13 cellular contexts compared by ENCODE assay signal in the genomic region with DNA sequence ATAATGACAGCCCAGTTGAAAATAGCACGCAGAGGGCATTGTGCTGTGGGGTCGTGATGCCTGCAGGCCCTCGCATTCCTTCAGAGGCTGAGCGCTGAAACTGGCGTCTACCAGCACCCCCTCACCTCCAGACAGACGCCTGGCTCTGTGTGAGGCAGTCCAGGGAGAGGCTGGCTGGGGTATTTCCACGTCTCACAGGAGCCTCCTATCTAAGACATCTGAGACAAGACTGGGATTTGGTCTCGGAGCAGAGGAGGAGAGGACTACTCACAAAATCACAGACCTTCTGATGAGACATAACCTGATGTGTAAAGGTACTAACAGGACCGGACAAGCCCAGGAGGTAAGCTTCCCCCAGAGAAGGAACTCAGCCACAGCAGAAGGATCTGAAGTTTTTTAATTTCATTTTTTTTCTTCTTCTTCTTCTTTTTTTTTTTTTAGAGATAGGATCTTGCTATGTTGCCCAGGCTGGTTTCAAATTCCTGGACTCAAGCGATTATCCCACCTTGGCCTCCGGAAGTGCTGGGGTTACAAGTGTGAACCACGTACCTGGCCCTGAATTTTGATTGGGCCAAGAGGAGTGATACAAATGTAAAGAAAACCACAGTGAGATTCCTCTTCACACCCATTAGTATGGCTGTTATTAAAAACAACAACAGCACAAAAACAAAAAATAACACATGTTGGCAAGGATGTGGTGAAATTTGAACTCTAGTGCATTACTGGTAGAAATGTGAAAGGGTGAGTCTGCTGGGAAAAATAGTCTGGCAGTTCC.
DNase-seq lines count a peak whose midpoint lies in the region; ATAC-seq, FAIRE-seq and TF ChIP-seq lines count a peak whose summit lies in the region.
"Had no signal": no experiment of that assay in that cellular context is flagged by ENCODE, and none has a peak within 500 bp of the region (broad histone marks: within the 10 kb centered on the region; RNA-seq: fewer than 3 reads in every experiment).

No MANE protein-coding gene starts in this region.

- H3K4me2 ChIP-seq in mammary epithelial cell (ENCODE audit: insufficient read depth, low read depth, low read length) (peak overlapping the region; percentile 60), keratinocyte (ENCODE audit: control insufficient read depth, extremely low read depth, insufficient read depth, low read depth, low read length) (peak overlapping the region; percentile 46)
- H3K4me2 ChIP-seq: BLaER1 treated with 17β-estradiol and CSF1 and Interleukin-3, amounts not matched to agents 10 nM and 100 nM had no signal

- H3K4me1 Mint-ChIP-seq in MCF 10A (ENCODE audit: insufficient read depth, unreplicated experiment), result no peaks in the 10 kb centered on the region
- H3K4me1 Mint-ChIP-seq: CD4-positive, CD25-positive, alpha-beta regulatory T cell had no signal

- intact Hi-C loops in mammary epithelial cell (cut with micrococcal nuclease) (no loop called here), MCF 10A (cut with micrococcal nuclease) (no loop called here)

- no peak overlapping the region for H3K27ac Mint-ChIP-seq in MCF 10A (ENCODE audit: low read depth, unreplicated experiment)
- H3K27ac Mint-ChIP-seq: CD4-positive, CD25-positive, alpha-beta regulatory T cell had no signal

- CTCF ChIA-PET in mammary epithelial cell (lab: Charles Lee; ENCODE audit: low non-redundant PET), result no interaction called here
- CTCF ChIA-PET in MCF 10A (lab: Yijun Ruan, JAX), result no interaction called here

- no peak overlapping the region for H3K4me3 Mint-ChIP-seq in MCF 10A (ENCODE audit: unreplicated experiment)
- H3K4me3 Mint-ChIP-seq: CD4-positive, CD25-positive, alpha-beta regulatory T cell had no signal

- WGBS in mammary epithelial cell (ENCODE audit: low coverage, missing lambda C conversion rate), result 34% methylated on average over 12 of the region's 12 CpGs

- no peaks in the 10 kb centered on the region for H3K36me3 Mint-ChIP-seq in MCF 10A (ENCODE audit: insufficient read depth, unreplicated experiment)
- H3K36me3 Mint-ChIP-seq: CD4-positive, CD25-positive, alpha-beta regulatory T cell had no signal

- no peaks in the 10 kb centered on the region for H3K9me3 ChIP-seq in mammary epithelial cell (replicated peaks; ENCODE audit: insufficient read depth, low read length)
- H3K9me3 ChIP-seq in keratinocyte (ENCODE audit: control insufficient read depth, low read depth, low read length), result no peaks in the 10 kb centered on the region

- H3K27me3 ChIP-seq in mammary epithelial cell (ENCODE audit: insufficient read depth, low read length) (no peaks in the 10 kb centered on the region), keratinocyte (ENCODE audit: control insufficient read depth, extremely low read depth, insufficient read depth, low read length) (no peaks in the 10 kb centered on the region)
- H3K27me3 ChIP-seq: BLaER1 treated with 17β-estradiol and CSF1 and Interleukin-3, amounts not matched to agents 10 nM and 100 nM had no signal

- H4K20me1 ChIP-seq in mammary epithelial cell (ENCODE audit: insufficient read depth, low read length) (no peaks in the 10 kb centered on the region), keratinocyte (ENCODE audit: control insufficient read depth, extremely low read depth, insufficient read depth, low read length) (no peaks in the 10 kb centered on the region)
- H4K20me1 ChIP-seq: BLaER1 treated with 17β-estradiol and CSF1 and Interleukin-3, amounts not matched to agents 10 nM and 100 nM had no signal

- no peak overlapping the region for H3K4me3 ChIP-seq in mammary epithelial cell (replicated peaks in 1 of 3; ENCODE audit: insufficient read depth in 1 of 3, low read depth in 2 of 3, low read length in 3 of 3)
- no peak overlapping the region for H3K4me3 ChIP-seq in keratinocyte (ENCODE audit: control insufficient read depth in 2 of 3, extremely low read depth in 1 of 3, insufficient read depth in 2 of 3, low read depth in 1 of 3, low read length in 3 of 3)
- H3K4me3 ChIP-seq: BLaER1 treated with 17β-estradiol and CSF1 and Interleukin-3, amounts not matched to agents 10 nM and 100 nM had no signal

- H3K9me1 ChIP-seq in keratinocyte (ENCODE audit: control insufficient read depth, extremely low read depth, insufficient read depth, low read length), result no peaks in the 10 kb centered on the region

- peaks cover 6% of the 10 kb centered on the region for H3K9me3 Mint-ChIP-seq in MCF 10A (ENCODE audit: unreplicated experiment)
- H3K9me3 Mint-ChIP-seq: CD4-positive, CD25-positive, alpha-beta regulatory T cell had no signal

- H3K9ac ChIP-seq in mammary epithelial cell (ENCODE audit: insufficient read depth, low read length) (no peak overlapping the region), keratinocyte (ENCODE audit: control insufficient read depth, extremely low read depth, insufficient read depth, low read length) (no peak overlapping the region)
- H3K9ac ChIP-seq: BLaER1 treated with 17β-estradiol and CSF1 and Interleukin-3, amounts not matched to agents 10 nM and 100 nM had no signal

- H3K79me2 ChIP-seq in mammary epithelial cell (ENCODE audit: insufficient read depth, low read length), result no peaks in the 10 kb centered on the region
- H3K79me2 ChIP-seq in keratinocyte (ENCODE audit: control insufficient read depth, insufficient read depth, low read length), result no peaks in the 10 kb centered on the region

- in situ Hi-C loops in mammary epithelial cell (cut with MboI; ENCODE audit: low sequenced_read_pairs in 2 of 2), result no loop called here

- POLR2A ChIA-PET in MCF 10A (lab: Yijun Ruan, JAX), result interaction anchor here (0.6 kb wide), 1 partner anchor 12 kb away, joined by 3 read pairs; no protein-coding TSS in a partner anchor

- peak; percentile 79 for DNase-seq in mammary epithelial cell
- no peak for DNase-seq in MCF 10A (ENCODE audit: unreplicated experiment)
- DNase-seq in epithelial cell of prostate (ENCODE audit: low read depth, low spot score), result no peak
- peak; percentile 25 for DNase-seq in keratinocyte (ENCODE audit: low read depth, low spot score)
- DNase-seq in NCI-H146 treated with DMSO at 0.1 percent for 48 hours (lab: John Stamatoyannopoulos, UW; ENCODE audit: unreplicated experiment), result no peak
- no peak for DNase-seq in NCI-H1048 (lab: John Stamatoyannopoulos, UW)
- DNase-seq: CD4-positive, CD25-positive, alpha-beta regulatory T cell; DMS53 had no signal

- no peaks in the 10 kb centered on the region for H3K36me3 ChIP-seq in mammary epithelial cell (ENCODE audit: insufficient read depth, low read length)
- H3K36me3 ChIP-seq in keratinocyte (ENCODE audit: control insufficient read depth in 2 of 2, extremely low read depth in 1 of 2, insufficient read depth in 2 of 2, low read length in 2 of 2), result no peaks in the 10 kb centered on the region
- H3K36me3 ChIP-seq: BLaER1 treated with 17β-estradiol and CSF1 and Interleukin-3, amounts not matched to agents 10 nM and 100 nM had no signal

- peaks cover 12% of the 10 kb centered on the region for H3K4me1 ChIP-seq in mammary epithelial cell (ENCODE audit: insufficient read depth, low read length)
- peaks cover 6% of the 10 kb centered on the region for H3K4me1 ChIP-seq in keratinocyte (ENCODE audit: control insufficient read depth, extremely low read depth, insufficient read depth, low read length)
- H3K4me1 ChIP-seq: BLaER1 treated with 17β-estradiol and CSF1 and Interleukin-3, amounts not matched to agents 10 nM and 100 nM had no signal

- peak overlapping the region; percentile 32 for H3K27ac ChIP-seq in mammary epithelial cell (ENCODE audit: insufficient read depth, low read depth, low read length)
- H3K27ac ChIP-seq in epithelial cell of prostate, result peak overlapping the region; percentile 3
- peak overlapping the region; percentile 28 for H3K27ac ChIP-seq in keratinocyte (ENCODE audit: control insufficient read depth, insufficient read depth, low read length)
- H3K27ac ChIP-seq: 22Rv1; BLaER1 treated with 17β-estradiol and CSF1 and Interleukin-3, amounts not matched to agents 10 nM and 100 nM had no signal

- peak; percentile 75 for FAIRE-seq in keratinocyte (lab: Jason Lieb, UNC)
- FAIRE-seq: H54 had no signal

- no peak for ATAC-seq in GM21367 (IDR thresholded peaks at IDR 0.05; ENCODE audit: unreplicated experiment)
- ATAC-seq: HCT116 had no signal

- peak overlapping the region; percentile 93 for H2AFZ ChIP-seq in mammary epithelial cell (ENCODE audit: low read depth, low read length)
- H2AFZ ChIP-seq in keratinocyte (ENCODE audit: control insufficient read depth, low read length), result peak overlapping the region; percentile 60

- BruUV-seq in mammary epithelial cell (replicated peaks; lab: Mats Ljungman, UMichigan) (no TSS peak), MCF 10A (replicated peaks; lab: Mats Ljungman, UMichigan) (no TSS peak)

- no peaks in the 10 kb centered on the region for H3K27me3 Mint-ChIP-seq in MCF 10A (ENCODE audit: insufficient read depth, unreplicated experiment)
- H3K27me3 Mint-ChIP-seq: CD4-positive, CD25-positive, alpha-beta regulatory T cell had no signal

- TF ChIP-seq CTCF in mammary epithelial cell (conservative IDR thresholded peaks at IDR 0.05 in 1 of 2, IDR thresholded peaks at IDR 0.05 in 1 of 2; ENCODE audit: extremely low read depth in 1 of 2, insufficient read depth in 1 of 2, low read depth in 1 of 2, low read length in 2 of 2) (no peak), MCF 10A (IDR thresholded peaks at IDR 0.05; ENCODE audit: unreplicated experiment) (no peak), keratinocyte (optimal IDR thresholded peaks at IDR 0.05 in 1 of 3, IDR thresholded peaks at IDR 0.05 in 1 of 3, conservative IDR thresholded peaks at IDR 0.05 in 1 of 3; ENCODE audit: extremely low read depth in 1 of 3, insufficient read depth in 2 of 3, low read length in 3 of 3) (no peak)

- dilution Hi-C loops in mammary epithelial cell (cut with HindIII; ENCODE audit: low sequenced_read_pairs), result no loop called here
- dilution Hi-C loops in keratinocyte (cut with MboI; ENCODE audit: extremely low pct_ligation_motif_present, low sequenced_read_pairs), result no loop called here

Comparison
In these comparisons a context has a peak if more than half of its experiments do, and no peak if none do; other contexts are left out.
1. DNase-seq: peak in mammary epithelial cell (single experiment) and keratinocyte (single experiment); none in MCF 10A (single experiment), epithelial cell of prostate (single experiment), NCI-H146 treated with DMSO at 0.1 percent for 48 hours (single experiment) and NCI-H1048 (single experiment).
2. Peak in every context shown above with its lines, with median percentiles within 50 percentile points of each other: H3K27ac ChIP-seq.